ENCODE assay signal across 7 cellular contexts in genomic region chr22:33919591-33920501, GRCh38. TPM values are rescaled to one million over a fixed set of nuclear protein-coding genes. Genes with fewer than 3 reads are reported as not detected.
DNase-seq lines count a peak whose midpoint lies in the region; ATAC-seq, FAIRE-seq and TF ChIP-seq lines count a peak whose summit lies in the region.

Gene LARGE1, minus strand, starts transcription at chr22:33920476.

- H3K4me1 ChIP-seq in RWPE2 (ENCODE audit: insufficient read depth, poor library complexity, severe bottlenecking) (no peaks in the 10 kb centered on the region), H1 (replicated peaks in 1 of 4; ENCODE audit: control insufficient read depth in 3 of 4, insufficient read depth in 4 of 4, low read length in 3 of 4) (peaks cover 7 to 18% (median 14%) of the 10 kb centered on the region in 4 experiments), mesendoderm (ENCODE audit: control insufficient read depth, low read depth, low read length) (peaks cover 7% of the 10 kb centered on the region), thoracic aorta (ENCODE audit: control insufficient read depth in 1 of 2, low read depth in 2 of 2) (peaks cover 3 to 29% of the 10 kb centered on the region in 2 donors)

- H3K4me2 ChIP-seq in H1 (ENCODE audit: insufficient read depth in 1 of 2, low read depth in 2 of 2, low read length in 2 of 2) (peak within 1 kb of the TSS; percentile 93 to 94), mesendoderm (ENCODE audit: low read length) (peak within 1 kb of the TSS; percentile 94)

- H3K56ac ChIP-seq in H1 (replicated peaks; ENCODE audit: insufficient read length, low read depth, low read length) (no peak within 1 kb of the TSS), mesendoderm (ENCODE audit: low read length) (peak within 1 kb of the TSS; percentile 90)

- in situ Hi-C loops in GM13977 (cut with MboI; ENCODE audit: low pct_unique_long_range_greater_than_20kb, low sequenced_read_pairs, unreplicated experiment) = loop anchor here (25.0 kb wide), 2 partner anchors 408 to 633 kb away; no protein-coding TSS in a partner anchor

- peak within 1 kb of the TSS; percentile 79 for H4K5ac ChIP-seq in H1 (ENCODE audit: insufficient read length, low read depth, low read length)
- H4K5ac ChIP-seq in mesendoderm (ENCODE audit: low read length) = no peak within 1 kb of the TSS

- POLR2A ChIA-PET in H1 (lab: Charles Lee; ENCODE audit: partially characterized antibody) = interaction anchor here (1.7 to 2.6 kb wide), 3 partner anchors 9 to 23 kb away, joined by 7 to 10 read pairs (median 9); no protein-coding TSS in a partner anchor

- H2AK5ac ChIP-seq in H1 (ENCODE audit: low read depth, low read length) (no peak within 1 kb of the TSS), mesendoderm (ENCODE audit: low read length) (no peak within 1 kb of the TSS)

- H3K79me2 ChIP-seq in H1 (ENCODE audit: control insufficient read depth in 1 of 2, insufficient read depth in 2 of 2, low read length in 2 of 2) = peaks cover 38 to 53% of the 10 kb centered on the region in 2 experiments
- peaks cover 29% of the 10 kb centered on the region for H3K79me2 ChIP-seq in mesendoderm (ENCODE audit: control insufficient read depth, insufficient read depth, low read length)

- ATAC-seq in HG02763 (IDR thresholded peaks at IDR 0.05; ENCODE audit: unreplicated experiment) (peak; percentile 18), RWPE2 (ENCODE audit: low read depth) (peak; percentile 20; the same call in 2 of the 3 replicates), thoracic aorta (ENCODE audit: insufficient number of reproducible peaks, low FRiP score, low read depth) (peak; percentile 32)

- TF ChIP-seq RAD21 in H1 (IDR thresholded peaks at IDR 0.05 in 1 of 2, conservative IDR thresholded peaks at IDR 0.05 in 1 of 2; ENCODE audit: low read depth in 2 of 2, low read length in 2 of 2) = no peak; a peak in 1 of 4 replicates

- no peak within 1 kb of the TSS for H3K27ac ChIP-seq in RWPE2 (ENCODE audit: poor library complexity, severe bottlenecking)
- no peak within 1 kb of the TSS; the same call in 1 of the 2 replicates for H3K27ac ChIP-seq in H1 (ENCODE audit: low read depth, low read length)
- H3K27ac ChIP-seq in mesendoderm (ENCODE audit: low read depth, low read length) = peak within 1 kb of the TSS; percentile 30
- peak within 1 kb of the TSS; percentile 70 to 71 for H3K27ac ChIP-seq in thoracic aorta

- FAIRE-seq in H1 (lab: Jason Lieb, UNC) = no peak

- WGBS in H1 (ENCODE audit: extremely low coverage in 1 of 2, insufficient coverage in 1 of 2, insufficient read length in 1 of 2, insufficient replicate concordance in 2 of 2, low coverage in 1 of 2, low lambda C conversion rate in 2 of 2, missing lambda C conversion rate in 1 of 2), 2 experiments = 1% methylated on average over 73 of the region's 93 CpGs; no CpG with 5 or more reads in 1 of the 2 experiments
- no CpG with 5 or more reads among the region's 93 CpGs for WGBS in mesendoderm (ENCODE audit: extremely low coverage, insufficient coverage, low lambda C conversion rate)

- H3K23ac ChIP-seq in H1 (ENCODE audit: insufficient read length) (no peak within 1 kb of the TSS), mesendoderm (ENCODE audit: low read length) (no peak within 1 kb of the TSS)

- TF ChIP-seq CTCF in GM13977 (IDR thresholded peaks at IDR 0.05; ENCODE audit: extremely low read depth, insufficient read depth, missing control alignments) (no peak), RWPE2 (IDR thresholded peaks at IDR 0.05; ENCODE audit: poor library complexity, severe bottlenecking) (no peak), H1 (IDR thresholded peaks at IDR 0.05; ENCODE audit: control extremely low read depth in 1 of 3, insufficient read depth in 1 of 3, low read depth in 1 of 3, low read length in 3 of 3) (no peak), thoracic aorta (IDR thresholded peaks at IDR 0.05) (no peak)

- no peaks in the 10 kb centered on the region for H3K36me3 ChIP-seq in RWPE2 (ENCODE audit: low read depth)
- H3K36me3 ChIP-seq in H1 (ENCODE audit: control insufficient read depth in 2 of 4, insufficient read depth in 4 of 4, low read length in 3 of 4) = no peaks in the 10 kb centered on the region
- no peaks in the 10 kb centered on the region for H3K36me3 ChIP-seq in mesendoderm (ENCODE audit: control insufficient read depth, insufficient read depth, low read length)
- H3K36me3 ChIP-seq in thoracic aorta = no peaks in the 10 kb centered on the region

- H3K4me3 ChIP-seq in RWPE2 (ENCODE audit: severe bottlenecking) = peak within 1 kb of the TSS; percentile 47
- peak within 1 kb of the TSS; percentile 60 to 95 (median 83) for H3K4me3 ChIP-seq in H1 (ENCODE audit: extremely low read depth in 1 of 4, insufficient read depth in 2 of 4, low read depth in 3 of 4, low read length in 4 of 4)
- H3K4me3 ChIP-seq in mesendoderm (ENCODE audit: low read length) = peak within 1 kb of the TSS; percentile 54
- H3K4me3 ChIP-seq in thoracic aorta = peak within 1 kb of the TSS; percentile 89

- TF ChIP-seq POLR2A in H1 (IDR thresholded peaks at IDR 0.05; ENCODE audit: control extremely low read depth in 1 of 2, low read depth in 2 of 2, low read length in 2 of 2) = peak in 1 of 2 experiments; percentile 51; a peak in 1 of 3 replicates

- H2AFZ ChIP-seq in H1 (ENCODE audit: low read length) = peak within 1 kb of the TSS; percentile 43

- H4K20me1 ChIP-seq in H1 (replicated peaks in 1 of 2; ENCODE audit: control insufficient read depth in 1 of 2, insufficient read depth in 2 of 2, low read length in 2 of 2) = peaks cover 32 to 39% of the 10 kb centered on the region in 2 experiments

- H4K8ac ChIP-seq in H1 (ENCODE audit: extremely low read depth, insufficient read depth, low read length) (peak within 1 kb of the TSS; percentile 92), mesendoderm (ENCODE audit: low read depth, low read length) (no peak within 1 kb of the TSS)

- DNase-seq in GM13977 (ENCODE audit: low spot score) (peak; percentile 39), RWPE2 (ENCODE audit: low spot score) (no peak), H1 (ENCODE audit: low read depth in 1 of 2, low spot score in 2 of 2) (peak in 1 of 2 experiments; percentile 72), mesendoderm (peak; percentile 57), thoracic aorta (ENCODE audit: low spot score) (no peak), NOMO-1 treated with dmso at 0.1 percent for 144 hours (lab: John Stamatoyannopoulos, UW; ENCODE audit: unreplicated experiment) (no peak)

- peak within 1 kb of the TSS; percentile 94 for H2BK12ac ChIP-seq in H1 (ENCODE audit: low read depth, low read length)

- CTCF ChIA-PET in H1 (lab: Charles Lee; ENCODE audit: partially characterized antibody) = interaction anchor here (1.1 kb wide), 2 partner anchors 65 to 617 kb away, joined by 3 read pairs; no protein-coding TSS in a partner anchor

- peaks cover 27% of the 10 kb centered on the region for H3K23me2 ChIP-seq in H1 (ENCODE audit: low read depth, low read length)

- peak within 1 kb of the TSS; percentile 89 for H4K91ac ChIP-seq in H1 (replicated peaks; ENCODE audit: insufficient read length, low read length)

- H3K14ac ChIP-seq in H1 (ENCODE audit: insufficient read length) = no peak within 1 kb of the TSS

- peak within 1 kb of the TSS; percentile 76 for H3K4ac ChIP-seq in H1 (replicated peaks; ENCODE audit: insufficient read length, low read depth, low read length)
- H3K4ac ChIP-seq in mesendoderm (ENCODE audit: low read depth, low read length) = peak within 1 kb of the TSS; percentile 79

- H2BK20ac ChIP-seq in H1 (ENCODE audit: low read length) = no peak within 1 kb of the TSS

- H3K18ac ChIP-seq in H1 (ENCODE audit: extremely low read depth, low read length) (peak within 1 kb of the TSS; percentile 71), mesendoderm (ENCODE audit: low read length) (peak within 1 kb of the TSS; percentile 53)

- TF ChIP-seq EP300 in H1 (IDR thresholded peaks at IDR 0.05; ENCODE audit: borderline replicate concordance in 1 of 2, low read depth in 2 of 2, low read length in 2 of 2) = peak in 1 of 2 experiments; percentile 21; a peak in 1 of 3 replicates

- no peak within 1 kb of the TSS for H2BK5ac ChIP-seq in H1 (ENCODE audit: low read depth, low read length)
- H2BK5ac ChIP-seq in mesendoderm (ENCODE audit: low read length) = no peak within 1 kb of the TSS

- peaks cover 57% of the 10 kb centered on the region for H3K27me3 ChIP-seq in RWPE2 (ENCODE audit: insufficient read depth, poor library complexity, severe bottlenecking)
- H3K27me3 ChIP-seq in H1 (replicated peaks in 1 of 4; ENCODE audit: control insufficient read depth in 3 of 4, extremely low read depth in 1 of 4, insufficient read depth in 3 of 4, low read length in 3 of 4) = no peaks in the 10 kb centered on the region; a peak in 1 of 7 replicates
- H3K27me3 ChIP-seq in mesendoderm (ENCODE audit: insufficient read depth, low read length, poor library complexity) = no peaks in the 10 kb centered on the region
- no peaks in the 10 kb centered on the region for H3K27me3 ChIP-seq in thoracic aorta (replicated peaks; ENCODE audit: insufficient read depth)

- H3K9ac ChIP-seq in H1 (replicated peaks in 1 of 4; ENCODE audit: extremely low read depth in 1 of 4, low read depth in 3 of 4, low read length in 3 of 4) (peak within 1 kb of the TSS; percentile 46 to 92 (median 60)), mesendoderm (ENCODE audit: low read length) (peak within 1 kb of the TSS; percentile 77)

- H2BK15ac ChIP-seq in H1 (ENCODE audit: low read length) = no peak within 1 kb of the TSS; the same call in 1 of the 2 replicates
- H2BK15ac ChIP-seq in mesendoderm (replicated peaks; ENCODE audit: low read depth) = no peak within 1 kb of the TSS

- H3K79me1 ChIP-seq in H1 (ENCODE audit: low read depth, low read length) (peaks cover 11% of the 10 kb centered on the region), mesendoderm (ENCODE audit: low read length) (peaks cover 6% of the 10 kb centered on the region)

- H3K9me3 ChIP-seq in RWPE2 (ENCODE audit: severe bottlenecking) (no peaks in the 10 kb centered on the region), H1 (ENCODE audit: insufficient read depth in 2 of 2, low read depth in 1 of 2, low read length in 1 of 2) (no peaks in the 10 kb centered on the region), thoracic aorta (no peaks in the 10 kb centered on the region)

- peak within 1 kb of the TSS; percentile 81 for H2BK120ac ChIP-seq in H1 (replicated peaks; ENCODE audit: low read depth, low read length)
- H2BK120ac ChIP-seq in mesendoderm (ENCODE audit: low read depth, low read length) = peak within 1 kb of the TSS; percentile 21

TF ChIP-seq in H1, 55 proteins besides CTCF, POLR2A, EP300 and RAD21 (continues in another document):
- TF ChIP-seq JUND (IDR thresholded peaks at IDR 0.05; ENCODE audit: low read length) = no peak

RNA-seq across cellular contexts. Expression of gene LARGE1, which starts in this region (rescaled TPM):
- 69.5 and 83.0 TPM in 2 replicates for total RNA-seq in H1 (2021; fragmentation: NEBNext Ultra II Directional; extraction: Animal tissue kit (Norgen Biotek cat#: 25700))
- 43.7 and 51.4 TPM in 2 replicates for polyA plus RNA-seq in H1 (2011; rRNA removed)
- polyA plus RNA-seq in H1 (2011; cell fraction: cytosol; rRNA removed) = 42.0 TPM
- 56.3 TPM for polyA plus RNA-seq in H1 (2011; cell fraction: nucleus; rRNA removed)
- polyA plus RNA-seq in H1 (2012, experiment 1 of 2) = 40.0 to 53.5 TPM (median 47.7 TPM) in 4 replicates
- 38.9 TPM for polyA plus RNA-seq in H1 (2012, experiment 2 of 2)
- polyA plus RNA-seq in H1 (2013, experiment 1 of 2) = 39.9 TPM
- 39.1 TPM for polyA plus RNA-seq in H1 (2013, experiment 2 of 2)
- 121 and 152 TPM in 2 replicates for polyA minus RNA-seq in H1 (2011; rRNA and poly(A)+ RNA removed)
- polyA minus RNA-seq in H1 (2011; cell fraction: cytosol; rRNA and poly(A)+ RNA removed) = 72.1 TPM
- polyA minus RNA-seq in H1 (2011; cell fraction: nucleus; rRNA and poly(A)+ RNA removed) = 137 TPM
- polyA plus RNA-seq in mesendoderm (2013, experiment 1 of 2) = 15.1 TPM
- polyA plus RNA-seq in mesendoderm (2013, experiment 2 of 2) = 15.3 TPM
- total RNA-seq in thoracic aorta = 10 to 100 TPM; 29.5 to 42.1 TPM

Comparison
In these comparisons a context has a peak if more than half of its experiments do, and no peak if none do; other contexts are left out.
1. DNase-seq: peak in GM13977 (single experiment) and mesendoderm (single experiment); none in RWPE2 (single experiment), thoracic aorta (single experiment) and NOMO-1 treated with dmso at 0.1 percent for 144 hours (single experiment).
2. H3K27ac ChIP-seq: peak in mesendoderm (single experiment) and thoracic aorta (2 of 2); none in RWPE2 (single experiment) and H1 (single experiment).
3. Peak in every context shown above with its lines, with median percentiles within 50 percentile points of each other: ATAC-seq and H3K4me3 ChIP-seq.